Comparison of ENCODE assay signal across 8 cellular contexts in genomic region chr3:171809513-171810277, GRCh38.
DNase-seq lines count a peak whose midpoint lies in the region; ATAC-seq, FAIRE-seq and TF ChIP-seq lines count a peak whose summit lies in the region.

No MANE protein-coding gene starts in this region.

- peak; percentile 64 for ATAC-seq in HG02852 (IDR thresholded peaks at IDR 0.05; ENCODE audit: unreplicated experiment)
- peak; percentile 79 for ATAC-seq in effector memory CD8-positive, alpha-beta T cell (replicated peaks)
- ATAC-seq in memory B cell (ENCODE audit: low read depth), result peak; percentile 34
- peak; percentile 80 for ATAC-seq in stimulated activated effector memory CD8-positive, alpha-beta T cell treated with anti-CD3 and anti-CD28 coated beads, Interleukin-12 subunit alpha, Interleukin-12 subunit beta, amount 100 ng/mL, for 72 hours

- H3K4me3 ChIP-seq in AG04449 (ENCODE audit: low read depth, low read length), result peak overlapping the region; percentile 74

- TF ChIP-seq CTCF in AG04449 (IDR thresholded peaks at IDR 0.05; ENCODE audit: insufficient read depth, low read length, missing control alignments), result no peak

- no peaks in the 10 kb centered on the region for H3K9me3 Mint-ChIP-seq in effector memory CD8-positive, alpha-beta T cell
- H3K9me3 Mint-ChIP-seq in memory B cell, result peaks cover 2% of the 10 kb centered on the region
- no peaks in the 10 kb centered on the region for H3K9me3 Mint-ChIP-seq in stimulated activated effector memory CD8-positive, alpha-beta T cell treated with anti-CD3 and anti-CD28 coated beads, Interleukin-12 subunit alpha, Interleukin-12 subunit beta, amount 100 ng/mL, for 72 hours

- POLR2A ChIA-PET in AG04449 (lab: Yijun Ruan, JAX), result interaction anchor here (0.8 to 1.4 kb wide), 4 partner anchors 8 to 324 kb away, joined by 3 to 4 read pairs (median 3); no protein-coding TSS in a partner anchor

- FAIRE-seq in GM18507 (lab: Jason Lieb, UNC), result peak; percentile 85

- CTCF ChIA-PET in AG04449 (lab: Yijun Ruan, JAX), result interaction anchor here (0.9 to 1.6 kb wide), 2 partner anchors 19 to 37 kb away, joined by 4 read pairs; no protein-coding TSS in a partner anchor

- H3K36me3 Mint-ChIP-seq in effector memory CD8-positive, alpha-beta T cell (ENCODE audit: insufficient read depth), result peaks cover 9% of the 10 kb centered on the region
- peaks cover 5% of the 10 kb centered on the region for H3K36me3 Mint-ChIP-seq in memory B cell
- peaks cover 12% of the 10 kb centered on the region for H3K36me3 Mint-ChIP-seq in stimulated activated effector memory CD8-positive, alpha-beta T cell treated with anti-CD3 and anti-CD28 coated beads, Interleukin-12 subunit alpha, Interleukin-12 subunit beta, amount 100 ng/mL, for 72 hours

- peaks cover 0 to 12% of the 10 kb centered on the region in 2 donors for H3K27me3 Mint-ChIP-seq in effector memory CD8-positive, alpha-beta T cell
- H3K27me3 Mint-ChIP-seq in memory B cell, result peaks cover 21% of the 10 kb centered on the region

- H3K27ac Mint-ChIP-seq in effector memory CD8-positive, alpha-beta T cell, result peak overlapping the region; percentile 14 to 84
- H3K27ac Mint-ChIP-seq in memory B cell, result no peak overlapping the region
- H3K27ac Mint-ChIP-seq in stimulated activated effector memory CD8-positive, alpha-beta T cell treated with anti-CD3 and anti-CD28 coated beads, Interleukin-12 subunit alpha, Interleukin-12 subunit beta, amount 100 ng/mL, for 72 hours, result peak overlapping the region; percentile 90

- peak overlapping the region; percentile 80 to 92 for H3K4me3 Mint-ChIP-seq in effector memory CD8-positive, alpha-beta T cell
- H3K4me3 Mint-ChIP-seq in memory B cell, result peak overlapping the region; percentile 59
- H3K4me3 Mint-ChIP-seq in stimulated activated effector memory CD8-positive, alpha-beta T cell treated with anti-CD3 and anti-CD28 coated beads, Interleukin-12 subunit alpha, Interleukin-12 subunit beta, amount 100 ng/mL, for 72 hours, result peak overlapping the region; percentile 89

- peaks cover 15 to 22% of the 10 kb centered on the region in 2 donors for H3K4me1 Mint-ChIP-seq in effector memory CD8-positive, alpha-beta T cell (ENCODE audit: low read depth in 2 of 2)
- peaks cover 6% of the 10 kb centered on the region for H3K4me1 Mint-ChIP-seq in memory B cell
- peaks cover 37% of the 10 kb centered on the region for H3K4me1 Mint-ChIP-seq in stimulated activated effector memory CD8-positive, alpha-beta T cell treated with anti-CD3 and anti-CD28 coated beads, Interleukin-12 subunit alpha, Interleukin-12 subunit beta, amount 100 ng/mL, for 72 hours

- DNase-seq in AG04449 (ENCODE audit: low read depth, low spot score) (peak; percentile 75), GM18507 (ENCODE audit: extremely low spot score, insufficient read length, low read depth) (peak; percentile 20), NCI-H2227 treated with DMSO at 0.1 percent for 48 hours (lab: John Stamatoyannopoulos, UW) (peak; percentile 16), memory B cell (ENCODE audit: low spot score in 2 of 2) (no peak)
- DNase-seq in activated CD4-positive, alpha-beta T cell treated with anti-CD3 and anti-CD28 coated beads, Interleukin-2, amount 50 U/mL, for 4 hours, result peak; percentile 7 to 13
- peak; percentile 46 to 58 (median 49) for DNase-seq in effector memory CD8-positive, alpha-beta T cell
- peak; percentile 50 to 73 for DNase-seq in stimulated activated effector memory CD8-positive, alpha-beta T cell treated with anti-CD3 and anti-CD28 coated beads, Interleukin-12 subunit alpha, Interleukin-12 subunit beta, amount 100 ng/mL, for 72 hours (ENCODE audit: low spot score in 2 of 2)

Comparison
In these comparisons a context has a peak if more than half of its experiments do, and no peak if none do; other contexts are left out.
1. DNase-seq: peak in AG04449 (single experiment), GM18507 (single experiment), NCI-H2227 treated with DMSO at 0.1 percent for 48 hours (single experiment), activated CD4-positive, alpha-beta T cell treated with anti-CD3 and anti-CD28 coated beads, Interleukin-2, amount 50 U/mL, for 4 hours (2 of 2), effector memory CD8-positive, alpha-beta T cell (3 of 3) and stimulated activated effector memory CD8-positive, alpha-beta T cell treated with anti-CD3 and anti-CD28 coated beads, Interleukin-12 subunit alpha, Interleukin-12 subunit beta, amount 100 ng/mL, for 72 hours (2 of 2); none in memory B cell (0 of 2).
2. Peak in every context shown above with its lines, with median percentiles within 50 percentile points of each other: ATAC-seq and H3K4me3 Mint-ChIP-seq.